In the genomic region with DNA sequence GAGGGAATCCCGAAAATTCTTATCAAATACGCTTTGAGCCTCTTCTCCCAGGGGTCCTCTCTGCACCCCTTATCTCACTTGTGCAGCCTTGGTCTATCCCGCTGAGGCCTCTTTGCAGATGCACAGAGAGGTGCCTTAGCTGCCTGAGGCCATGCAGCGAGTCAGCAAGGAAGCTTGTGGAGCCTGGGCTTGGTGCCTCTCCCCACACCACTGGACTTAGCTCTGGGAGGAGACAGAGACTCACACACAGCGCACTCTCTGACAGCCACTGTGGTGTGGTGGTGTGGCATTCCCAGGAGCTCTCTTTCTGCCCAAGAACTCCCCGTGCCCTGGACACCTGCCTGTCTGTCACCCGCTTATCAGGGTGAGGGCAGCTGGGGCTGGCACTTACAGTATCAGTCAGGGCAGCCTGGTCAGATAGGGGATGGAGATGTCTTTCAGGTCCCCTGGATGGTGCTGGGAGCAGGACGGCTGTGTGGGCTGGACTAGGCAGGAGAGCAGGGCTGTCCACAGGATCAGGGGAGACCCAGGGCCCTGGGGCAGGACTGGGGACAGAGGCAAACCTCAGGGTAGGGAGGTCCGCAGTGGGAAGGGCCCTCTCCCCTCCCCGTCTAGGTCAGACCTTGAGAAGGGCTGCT, we compare ENCODE assay signal across 27 cellular contexts. TPM values are rescaled to one million over a fixed set of nuclear protein-coding genes. Genes with fewer than 3 reads are reported as not detected.
DNase-seq lines count a peak whose midpoint lies in the region; TF ChIP-seq lines count a peak whose summit lies in the region.
"Had no signal": no experiment of that assay in that cellular context is flagged by ENCODE, and none has a peak within 500 bp of the region (broad histone marks: within the 10 kb centered on the region; RNA-seq: fewer than 3 reads in every experiment).

No MANE protein-coding gene starts in this region.

- H3K36me3 Mint-ChIP-seq in HFFc6 (ENCODE audit: low read depth): no peaks in the 10 kb centered on the region
- H3K36me3 Mint-ChIP-seq: stimulated activated effector memory CD8-positive, alpha-beta T cell treated with anti-CD3 and anti-CD28 coated beads, Interleukin-12 subunit alpha, Interleukin-12 subunit beta, amount 100 ng/mL, for 72 hours had no signal

- H3K9me3 Mint-ChIP-seq in HFFc6: no peaks in the 10 kb centered on the region
- H3K9me3 Mint-ChIP-seq: stimulated activated effector memory CD8-positive, alpha-beta T cell treated with anti-CD3 and anti-CD28 coated beads, Interleukin-12 subunit alpha, Interleukin-12 subunit beta, amount 100 ng/mL, for 72 hours had no signal

- TF ChIP-seq CTCF in HFFc6 (IDR thresholded peaks at IDR 0.05): no peak

- peak overlapping the region; percentile 32 for H3K27ac ChIP-seq in angular gyrus (ENCODE audit: low read depth, low read length)
- H3K27ac ChIP-seq: esophagus squamous epithelium, gastroesophageal sphincter, neutrophil, suprapubic skin had no signal

- H3K27me3 Mint-ChIP-seq in HFFc6 (ENCODE audit: insufficient read depth): peaks cover 51% of the 10 kb centered on the region

- peak; percentile 19 for DNase-seq in A172 (ENCODE audit: low spot score)
- DNase-seq in M059J (ENCODE audit: low read depth): peak; percentile 13
- DNase-seq in islet precursor cell: peak; percentile 84
- no peak for DNase-seq in epidermal melanocyte (ENCODE audit: insufficient read length, low spot score)
- DNase-seq in GDM1 (lab: John Stamatoyannopoulos, UW): no peak
- DNase-seq in HFFc6: no peak
- no peak for DNase-seq in DMS 273 (lab: John Stamatoyannopoulos, UW; ENCODE audit: unreplicated experiment)
- DNase-seq: activated CD8-positive, alpha-beta memory T cell treated with anti-CD3 and anti-CD28 coated beads for 24 hours; activated gamma-delta T cell; activated T-cell treated with anti-CD3 and anti-CD28 coated beads, Interleukin-2, amount 50 U/mL, for 1 hour; DMS53; esophagus squamous epithelium; HCEC 1CT; kidney glomerular epithelial cell; NCI-H1105 treated with DMSO at 0.1 percent for 48 hours; NCI-H2029; NCI-H345; SHP77; stimulated activated CD4-positive, alpha-beta T cell treated with anti-CD3 and anti-CD28 coated beads, Interleukin-2, amount 100 ng/mL, for 48 hours had no signal

- H3K4me3 Mint-ChIP-seq in HFFc6: no peak overlapping the region
- H3K4me3 Mint-ChIP-seq: B cell; stimulated activated effector memory CD8-positive, alpha-beta T cell treated with anti-CD3 and anti-CD28 coated beads, Interleukin-12 subunit alpha, Interleukin-12 subunit beta, amount 100 ng/mL, for 72 hours had no signal

- H3K4me1 Mint-ChIP-seq in HFFc6 (ENCODE audit: low read depth): no peaks in the 10 kb centered on the region
- H3K4me1 Mint-ChIP-seq: B cell; stimulated activated effector memory CD8-positive, alpha-beta T cell treated with anti-CD3 and anti-CD28 coated beads, Interleukin-12 subunit alpha, Interleukin-12 subunit beta, amount 100 ng/mL, for 72 hours had no signal

- H3K27ac Mint-ChIP-seq in HFFc6: no peak overlapping the region
- H3K27ac Mint-ChIP-seq: B cell; stimulated activated effector memory CD8-positive, alpha-beta T cell treated with anti-CD3 and anti-CD28 coated beads, Interleukin-12 subunit alpha, Interleukin-12 subunit beta, amount 100 ng/mL, for 72 hours had no signal

RNA-seq across cellular contexts. Expression of gene LINGO1, which starts 10.2 kb away (rescaled TPM):
- 0.60 and 1.1 TPM in 2 replicates for total RNA-seq in A172 (2014; rRNA removed; shearing (Covaris generic))
- total RNA-seq in M059J (2014; rRNA removed; shearing (Covaris generic)): not detected in 2 replicates
- under 1 TPM in 2 of 6 experiments, not detected in 4; 0.09 to 0.11 TPM for total RNA-seq in HFFc6 (2021; fragmentation: NEBNext Ultra II Directional; extraction: Animal tissue kit (Norgen Biotek cat#: 25700))
- total RNA-seq: B cell, myocyte, pulmonary artery endothelial cell had no signal

Comparison
In these comparisons a context has a peak if more than half of its experiments do, and no peak if none do; other contexts are left out.
1. DNase-seq: peak in A172 (single experiment), M059J (single experiment) and islet precursor cell (single experiment); none in epidermal melanocyte (single experiment), GDM1 (single experiment), HFFc6 (single experiment) and DMS 273 (single experiment).